Comparison of ENCODE assay signal across 14 cellular contexts in the genomic region with DNA sequence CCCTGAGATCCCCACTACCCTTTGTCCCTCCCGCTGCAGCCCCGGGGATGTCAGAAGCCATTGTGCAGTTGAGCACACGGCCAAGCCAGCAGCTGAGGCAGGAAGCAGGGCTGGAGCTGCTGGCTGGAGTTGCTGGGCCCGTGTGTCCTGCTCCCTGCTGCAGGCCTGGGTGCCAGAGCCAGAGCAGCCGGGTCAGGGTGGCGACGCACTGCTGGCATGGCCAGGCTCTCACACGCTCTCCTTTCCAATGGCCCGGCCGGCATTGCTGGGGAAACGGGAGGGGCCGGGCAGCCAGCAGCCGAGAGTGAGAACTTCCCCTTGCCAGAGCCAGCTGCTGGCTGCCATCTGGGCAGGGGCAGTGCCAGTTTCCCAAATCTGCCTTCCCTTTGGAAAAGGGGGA.
A peak's percentile ranks its signal among the peaks of the same experiment; 100 is the strongest.
DNase-seq lines count a peak whose midpoint lies in the region; ATAC-seq, FAIRE-seq and TF ChIP-seq lines count a peak whose summit lies in the region.
"Had no signal": no experiment of that assay in that cellular context is flagged by ENCODE, and none has a peak within 500 bp of the region (broad histone marks: within the 10 kb centered on the region; RNA-seq: fewer than 3 reads in every experiment).

No MANE protein-coding gene starts in this region.

- FAIRE-seq in GM12892 (lab: Jason Lieb, UNC), result no peak

- intact Hi-C loops in dorsolateral prefrontal cortex (cut with DNase I) (loop anchor here in 1 of 2 donors (2.0 kb wide), 1 partner anchor 21 kb away; no protein-coding TSS in a partner anchor), left colon (cut with DNase I, micrococcal nuclease) (no loop called here)

- no peak for TF ChIP-seq POLR2A in GM12892 (IDR thresholded peaks at IDR 0.05; ENCODE audit: low read depth, low read length)

- no peaks in the 10 kb centered on the region for H3K9me3 Mint-ChIP-seq in stimulated activated effector memory CD8-positive, alpha-beta T cell treated with anti-CD3 and anti-CD28 coated beads, Interleukin-12 subunit alpha, Interleukin-12 subunit beta, amount 100 ng/mL, for 72 hours

- no peaks in the 10 kb centered on the region for H3K36me3 Mint-ChIP-seq in stimulated activated effector memory CD8-positive, alpha-beta T cell treated with anti-CD3 and anti-CD28 coated beads, Interleukin-12 subunit alpha, Interleukin-12 subunit beta, amount 100 ng/mL, for 72 hours

- H3K4me3 Mint-ChIP-seq in stimulated activated effector memory CD8-positive, alpha-beta T cell treated with anti-CD3 and anti-CD28 coated beads, Interleukin-12 subunit alpha, Interleukin-12 subunit beta, amount 100 ng/mL, for 72 hours, result no peak overlapping the region
- H3K4me3 Mint-ChIP-seq: memory B cell had no signal

- peak overlapping the region in 55 of 59 donors; percentile 17 to 88 (median 73) for H3K27ac ChIP-seq in dorsolateral prefrontal cortex
- H3K27ac ChIP-seq: gastroesophageal sphincter had no signal

- H3K27me3 ChIP-seq in dorsolateral prefrontal cortex, result no peaks in the 10 kb centered on the region

- TF ChIP-seq CTCF in dorsolateral prefrontal cortex (IDR thresholded peaks at IDR 0.05 in 54 of 56, conservative IDR thresholded peaks at IDR 0.05 in 2 of 56; ENCODE audit: low read depth in 1 of 56, partially characterized antibody in 56 of 56), result peak in 1 of 56 donors; percentile 12

- ATAC-seq in left lobe of liver (peak; percentile 28), left colon (no peak)
- peak; percentile 24 for ATAC-seq in stimulated activated effector memory CD8-positive, alpha-beta T cell treated with anti-CD3 and anti-CD28 coated beads, Interleukin-12 subunit alpha, Interleukin-12 subunit beta, amount 100 ng/mL, for 72 hours
- ATAC-seq: gastroesophageal sphincter, sciatic nerve had no signal

- H3K4me1 Mint-ChIP-seq in stimulated activated effector memory CD8-positive, alpha-beta T cell treated with anti-CD3 and anti-CD28 coated beads, Interleukin-12 subunit alpha, Interleukin-12 subunit beta, amount 100 ng/mL, for 72 hours, result no peaks in the 10 kb centered on the region
- H3K4me1 Mint-ChIP-seq: memory B cell had no signal

- DNase-seq in NCI-H1694 (lab: John Stamatoyannopoulos, UW) (peak; percentile 34), dorsolateral prefrontal cortex (peak; percentile 10 to 79 (median 60)), left lobe of liver (ENCODE audit: low spot score) (no peak), GM12892 (ENCODE audit: insufficient read length) (no peak), NOMO-1 (lab: John Stamatoyannopoulos, UW; ENCODE audit: unreplicated experiment in 2 of 2) (no peak), left colon (no peak), mesenteric fat pad (ENCODE audit: low spot score) (no peak)
- DNase-seq in stimulated activated effector memory CD8-positive, alpha-beta T cell treated with anti-CD3 and anti-CD28 coated beads, Interleukin-12 subunit alpha, Interleukin-12 subunit beta, amount 100 ng/mL, for 72 hours (ENCODE audit: low spot score in 2 of 2), result no peak
- DNase-seq: activated CD4-positive, alpha-beta T cell treated with anti-CD3 and anti-CD28 coated beads for 4 hours; activated naive CD4-positive, alpha-beta T cell; stimulated activated CD4-positive, alpha-beta T cell treated with anti-CD3 and anti-CD28 coated beads, Interleukin-2, amount 100 ng/mL, for 48 hours had no signal

- peak overlapping the region in 31 of 59 donors; percentile 1 to 49 (median 24) for H3K4me3 ChIP-seq in dorsolateral prefrontal cortex
- H3K4me3 ChIP-seq: gastroesophageal sphincter had no signal

- H3K27ac Mint-ChIP-seq in stimulated activated effector memory CD8-positive, alpha-beta T cell treated with anti-CD3 and anti-CD28 coated beads, Interleukin-12 subunit alpha, Interleukin-12 subunit beta, amount 100 ng/mL, for 72 hours, result no peak overlapping the region
- H3K27ac Mint-ChIP-seq: memory B cell had no signal

Comparison
In these comparisons a context has a peak if more than half of its experiments do, and no peak if none do; other contexts are left out.
1. DNase-seq: peak in NCI-H1694 (single experiment) and dorsolateral prefrontal cortex (10 of 10); none in left lobe of liver (single experiment), stimulated activated effector memory CD8-positive, alpha-beta T cell treated with anti-CD3 and anti-CD28 coated beads, Interleukin-12 subunit alpha, Interleukin-12 subunit beta, amount 100 ng/mL, for 72 hours (0 of 2), GM12892 (single experiment), NOMO-1 (0 of 2), left colon (0 of 2) and mesenteric fat pad (single experiment).